1 cellular context compared by ENCODE assay signal in the genomic region with DNA sequence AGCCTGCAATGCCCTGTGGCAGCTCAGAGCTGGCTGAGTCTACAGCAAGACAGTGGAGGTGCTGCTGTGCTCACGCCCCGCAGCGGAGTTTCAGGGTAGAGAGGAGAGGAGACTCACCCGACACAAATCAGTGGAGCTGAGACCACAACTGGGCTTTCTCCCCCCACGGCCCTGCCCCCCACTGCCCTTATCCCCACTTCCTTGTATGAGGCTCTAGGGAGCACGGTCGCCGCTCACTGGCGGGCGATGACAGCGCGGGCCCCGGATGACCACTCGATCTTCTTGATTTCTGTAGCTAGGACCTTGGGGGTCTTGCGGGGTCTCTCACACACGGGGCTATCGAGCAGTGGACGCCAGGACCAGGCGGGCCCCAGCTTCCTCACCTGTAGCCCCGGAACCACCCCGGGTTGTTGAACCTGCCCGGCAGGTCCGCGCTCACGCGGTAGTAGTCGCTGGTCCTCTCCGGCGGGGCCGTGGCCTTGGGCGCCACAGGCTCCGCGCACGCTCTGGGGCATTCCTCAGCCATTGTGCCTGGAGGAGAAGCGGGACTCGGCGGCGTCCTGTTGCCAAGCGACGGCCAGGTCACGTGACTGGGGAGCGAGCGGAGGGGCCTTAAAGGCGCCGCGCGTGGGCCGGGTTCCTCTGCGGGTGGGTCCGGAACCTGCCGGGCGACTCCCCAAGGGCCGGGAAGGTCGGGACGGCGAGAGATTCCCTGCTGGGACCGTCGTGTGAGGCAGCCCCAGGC.
A peak's percentile ranks its signal among the peaks of the same experiment; 100 is the strongest.
TF ChIP-seq lines count a peak whose summit lies in the region.

No MANE protein-coding gene starts in this region.

TF ChIP-seq in HEK293, 187 proteins besides CTCF, POLR2A, EP300 and RAD21 (continued from another document and continues in another):
- TF ChIP-seq SCRT1 (tag by site-specific recombination; IDR thresholded peaks at IDR 0.05; ENCODE audit: borderline replicate concordance), result no peak; the same call in 1 of the 2 replicates
- TF ChIP-seq PRDM1 (tag by site-specific recombination; IDR thresholded peaks at IDR 0.05), result no peak
- no peak for TF ChIP-seq MYNN (tag by site-specific recombination; IDR thresholded peaks at IDR 0.05; ENCODE audit: borderline replicate concordance)
- no peak for TF ChIP-seq HOXC10 (CRISPR knock-in tag; IDR thresholded peaks at IDR 0.05)
- TF ChIP-seq SP7 (tag by site-specific recombination; IDR thresholded peaks at IDR 0.05), result peak; percentile 61
- TF ChIP-seq ZNF473 (tag by site-specific recombination; IDR thresholded peaks at IDR 0.05), result no peak
- TF ChIP-seq ZNF555 (tag by site-specific recombination; conservative IDR thresholded peaks at IDR 0.05), result no peak
- TF ChIP-seq HOXD13 (CRISPR knock-in tag; IDR thresholded peaks at IDR 0.05; ENCODE audit: borderline replicate concordance), result no peak
- no peak for TF ChIP-seq ZNF19 (tag by site-specific recombination; IDR thresholded peaks at IDR 0.05; ENCODE audit: low read depth)
- no peak for TF ChIP-seq ZNF266 (tag by site-specific recombination; IDR thresholded peaks at IDR 0.05; ENCODE audit: low read depth)
- TF ChIP-seq ZNF433 (tag by site-specific recombination; IDR thresholded peaks at IDR 0.05; ENCODE audit: low read depth), result no peak
- no peak for TF ChIP-seq ZNF133 (tag by site-specific recombination; IDR thresholded peaks at IDR 0.05)
- TF ChIP-seq, protein P1, sequence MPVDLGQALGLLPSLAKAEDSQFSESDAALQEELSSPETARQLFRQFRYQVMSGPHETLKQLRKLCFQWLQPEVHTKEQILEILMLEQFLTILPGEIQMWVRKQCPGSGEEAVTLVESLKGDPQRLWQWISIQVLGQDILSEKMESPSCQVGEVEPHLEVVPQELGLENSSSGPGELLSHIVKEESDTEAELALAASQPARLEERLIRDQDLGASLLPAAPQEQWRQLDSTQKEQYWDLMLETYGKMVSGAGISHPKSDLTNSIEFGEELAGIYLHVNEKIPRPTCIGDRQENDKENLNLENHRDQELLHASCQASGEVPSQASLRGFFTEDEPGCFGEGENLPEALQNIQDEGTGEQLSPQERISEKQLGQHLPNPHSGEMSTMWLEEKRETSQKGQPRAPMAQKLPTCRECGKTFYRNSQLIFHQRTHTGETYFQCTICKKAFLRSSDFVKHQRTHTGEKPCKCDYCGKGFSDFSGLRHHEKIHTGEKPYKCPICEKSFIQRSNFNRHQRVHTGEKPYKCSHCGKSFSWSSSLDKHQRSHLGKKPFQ (tag by site-specific recombination; IDR thresholded peaks at IDR 0.05), result no peak
- no peak for TF ChIP-seq ZNF350 (tag by site-specific recombination; IDR thresholded peaks at IDR 0.05)
- no peak for TF ChIP-seq ZNF292 (tag by site-specific recombination; IDR thresholded peaks at IDR 0.05; ENCODE audit: borderline replicate concordance, low read depth)
- no peak for TF ChIP-seq ZNF549 (tag by site-specific recombination; IDR thresholded peaks at IDR 0.05)
- no peak for TF ChIP-seq ZNF777 (tag by site-specific recombination; IDR thresholded peaks at IDR 0.05; ENCODE audit: borderline replicate concordance)
- peak; percentile 22; the same call in 1 of the 2 replicates for TF ChIP-seq WT1 (tag by site-specific recombination; IDR thresholded peaks at IDR 0.05)
- peak; percentile 21; the same call in 1 of the 2 replicates for TF ChIP-seq ZNF24 (tag by site-specific recombination; IDR thresholded peaks at IDR 0.05)
- peak; percentile 38 for TF ChIP-seq KLF1 (tag by site-specific recombination; IDR thresholded peaks at IDR 0.05)
- no peak for TF ChIP-seq ZNF776 (tag by site-specific recombination; IDR thresholded peaks at IDR 0.05; ENCODE audit: borderline replicate concordance)
- no peak for TF ChIP-seq OVOL3 (tag by site-specific recombination; IDR thresholded peaks at IDR 0.05)
- TF ChIP-seq, protein P2, sequence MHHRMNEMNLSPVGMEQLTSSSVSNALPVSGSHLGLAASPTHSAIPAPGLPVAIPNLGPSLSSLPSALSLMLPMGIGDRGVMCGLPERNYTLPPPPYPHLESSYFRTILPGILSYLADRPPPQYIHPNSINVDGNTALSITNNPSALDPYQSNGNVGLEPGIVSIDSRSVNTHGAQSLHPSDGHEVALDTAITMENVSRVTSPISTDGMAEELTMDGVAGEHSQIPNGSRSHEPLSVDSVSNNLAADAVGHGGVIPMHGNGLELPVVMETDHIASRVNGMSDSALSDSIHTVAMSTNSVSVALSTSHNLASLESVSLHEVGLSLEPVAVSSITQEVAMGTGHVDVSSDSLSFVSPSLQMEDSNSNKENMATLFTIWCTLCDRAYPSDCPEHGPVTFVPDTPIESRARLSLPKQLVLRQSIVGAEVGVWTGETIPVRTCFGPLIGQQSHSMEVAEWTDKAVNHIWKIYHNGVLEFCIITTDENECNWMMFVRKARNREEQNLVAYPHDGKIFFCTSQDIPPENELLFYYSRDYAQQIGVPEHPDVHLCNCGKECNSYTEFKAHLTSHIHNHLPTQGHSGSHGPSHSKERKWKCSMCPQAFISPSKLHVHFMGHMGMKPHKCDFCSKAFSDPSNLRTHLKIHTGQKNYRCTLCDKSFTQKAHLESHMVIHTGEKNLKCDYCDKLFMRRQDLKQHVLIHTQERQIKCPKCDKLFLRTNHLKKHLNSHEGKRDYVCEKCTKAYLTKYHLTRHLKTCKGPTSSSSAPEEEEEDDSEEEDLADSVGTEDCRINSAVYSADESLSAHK (tag by site-specific recombination; IDR thresholded peaks at IDR 0.05), result no peak
- no peak for TF ChIP-seq ZNF530 (tag by site-specific recombination; IDR thresholded peaks at IDR 0.05; ENCODE audit: low read depth)
- no peak for TF ChIP-seq ZFP37 (tag by site-specific recombination; IDR thresholded peaks at IDR 0.05)
- no peak for TF ChIP-seq ZBTB1 (tag by site-specific recombination; IDR thresholded peaks at IDR 0.05)
- TF ChIP-seq SCRT2 (tag by site-specific recombination; IDR thresholded peaks at IDR 0.05), result peak; percentile 70
- TF ChIP-seq, protein P3, sequence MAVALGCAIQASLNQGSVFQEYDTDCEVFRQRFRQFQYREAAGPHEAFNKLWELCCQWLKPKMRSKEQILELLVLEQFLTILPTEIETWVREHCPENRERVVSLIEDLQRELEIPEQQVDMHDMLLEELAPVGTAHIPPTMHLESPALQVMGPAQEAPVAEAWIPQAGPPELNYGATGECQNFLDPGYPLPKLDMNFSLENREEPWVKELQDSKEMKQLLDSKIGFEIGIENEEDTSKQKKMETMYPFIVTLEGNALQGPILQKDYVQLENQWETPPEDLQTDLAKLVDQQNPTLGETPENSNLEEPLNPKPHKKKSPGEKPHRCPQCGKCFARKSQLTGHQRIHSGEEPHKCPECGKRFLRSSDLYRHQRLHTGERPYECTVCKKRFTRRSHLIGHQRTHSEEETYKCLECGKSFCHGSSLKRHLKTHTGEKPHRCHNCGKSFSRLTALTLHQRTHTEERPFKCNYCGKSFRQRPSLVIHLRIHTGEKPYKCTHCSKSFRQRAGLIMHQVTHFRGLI (tag by site-specific recombination; IDR thresholded peaks at IDR 0.05), result no peak
- 0 out of 2 replicates have a peak, but pooled peaks have one; percentile 14 for TF ChIP-seq ZBTB8A (tag by site-specific recombination; IDR thresholded peaks at IDR 0.05)
- peak; percentile 39; the same call in 1 of the 2 replicates for TF ChIP-seq KLF9 (tag by site-specific recombination; IDR thresholded peaks at IDR 0.05; ENCODE audit: low read depth)
- no peak for TF ChIP-seq ZNF223 (tag by site-specific recombination; IDR thresholded peaks at IDR 0.05)
- TF ChIP-seq ZNF112 (tag by site-specific recombination; IDR thresholded peaks at IDR 0.05), result no peak
- TF ChIP-seq, protein P4, sequence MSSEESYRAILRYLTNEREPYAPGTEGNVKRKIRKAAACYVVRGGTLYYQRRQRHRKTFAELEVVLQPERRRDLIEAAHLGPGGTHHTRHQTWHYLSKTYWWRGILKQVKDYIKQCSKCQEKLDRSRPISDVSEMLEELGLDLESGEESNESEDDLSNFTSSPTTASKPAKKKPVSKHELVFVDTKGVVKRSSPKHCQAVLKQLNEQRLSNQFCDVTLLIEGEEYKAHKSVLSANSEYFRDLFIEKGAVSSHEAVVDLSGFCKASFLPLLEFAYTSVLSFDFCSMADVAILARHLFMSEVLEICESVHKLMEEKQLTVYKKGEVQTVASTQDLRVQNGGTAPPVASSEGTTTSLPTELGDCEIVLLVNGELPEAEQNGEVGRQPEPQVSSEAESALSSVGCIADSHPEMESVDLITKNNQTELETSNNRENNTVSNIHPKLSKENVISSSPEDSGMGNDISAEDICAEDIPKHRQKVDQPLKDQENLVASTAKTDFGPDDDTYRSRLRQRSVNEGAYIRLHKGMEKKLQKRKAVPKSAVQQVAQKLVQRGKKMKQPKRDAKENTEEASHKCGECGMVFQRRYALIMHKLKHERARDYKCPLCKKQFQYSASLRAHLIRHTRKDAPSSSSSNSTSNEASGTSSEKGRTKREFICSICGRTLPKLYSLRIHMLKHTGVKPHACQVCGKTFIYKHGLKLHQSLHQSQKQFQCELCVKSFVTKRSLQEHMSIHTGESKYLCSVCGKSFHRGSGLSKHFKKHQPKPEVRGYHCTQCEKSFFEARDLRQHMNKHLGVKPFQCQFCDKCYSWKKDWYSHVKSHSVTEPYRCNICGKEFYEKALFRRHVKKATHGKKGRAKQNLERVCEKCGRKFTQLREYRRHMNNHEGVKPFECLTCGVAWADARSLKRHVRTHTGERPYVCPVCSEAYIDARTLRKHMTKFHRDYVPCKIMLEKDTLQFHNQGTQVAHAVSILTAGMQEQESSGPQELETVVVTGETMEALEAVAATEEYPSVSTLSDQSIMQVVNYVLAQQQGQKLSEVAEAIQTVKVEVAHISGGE (tag by site-specific recombination; conservative IDR thresholded peaks at IDR 0.05; ENCODE audit: low read depth), result no peak
- no peak for TF ChIP-seq ZNF514 (tag by site-specific recombination; IDR thresholded peaks at IDR 0.05)
- no peak for TF ChIP-seq ZNF596 (tag by site-specific recombination; IDR thresholded peaks at IDR 0.05)
- TF ChIP-seq ZNF157 (tag by site-specific recombination; IDR thresholded peaks at IDR 0.05), result no peak
- TF ChIP-seq ZNF670 (tag by site-specific recombination; IDR thresholded peaks at IDR 0.05; ENCODE audit: low read depth), result no peak
- TF ChIP-seq ZNF600 (tag by site-specific recombination; IDR thresholded peaks at IDR 0.05), result peak; percentile 64
- TF ChIP-seq ZNF629 (tag by site-specific recombination; IDR thresholded peaks at IDR 0.05), result no peak
- peak; percentile 24; the same call in 1 of the 2 replicates for TF ChIP-seq ZBTB7A (tag by site-specific recombination; IDR thresholded peaks at IDR 0.05; ENCODE audit: low read depth)
- peak; percentile 50 for TF ChIP-seq ZXDB (tag by site-specific recombination; IDR thresholded peaks at IDR 0.05)
- no peak for TF ChIP-seq ZNF211 (tag by site-specific recombination; IDR thresholded peaks at IDR 0.05; ENCODE audit: low read depth)
- no peak for TF ChIP-seq ZNF791 (tag by site-specific recombination; IDR thresholded peaks at IDR 0.05)
- peak; percentile 44; the same call in 1 of the 2 replicates for TF ChIP-seq ZFHX2 (tag by site-specific recombination; conservative IDR thresholded peaks at IDR 0.05)
- TF ChIP-seq ZNF624 (tag by site-specific recombination; IDR thresholded peaks at IDR 0.05), result no peak
- TF ChIP-seq ZBTB10 (tag by site-specific recombination; IDR thresholded peaks at IDR 0.05), result peak; percentile 48; the same call in 1 of the 2 replicates
- TF ChIP-seq ZNF830 (tag by site-specific recombination; IDR thresholded peaks at IDR 0.05; ENCODE audit: low read depth), result no peak
- TF ChIP-seq ZNF202 (tag by site-specific recombination; IDR thresholded peaks at IDR 0.05; ENCODE audit: borderline replicate concordance), result no peak
- TF ChIP-seq ZNF114 (tag by site-specific recombination; IDR thresholded peaks at IDR 0.05), result no peak
- TF ChIP-seq, protein P5, sequence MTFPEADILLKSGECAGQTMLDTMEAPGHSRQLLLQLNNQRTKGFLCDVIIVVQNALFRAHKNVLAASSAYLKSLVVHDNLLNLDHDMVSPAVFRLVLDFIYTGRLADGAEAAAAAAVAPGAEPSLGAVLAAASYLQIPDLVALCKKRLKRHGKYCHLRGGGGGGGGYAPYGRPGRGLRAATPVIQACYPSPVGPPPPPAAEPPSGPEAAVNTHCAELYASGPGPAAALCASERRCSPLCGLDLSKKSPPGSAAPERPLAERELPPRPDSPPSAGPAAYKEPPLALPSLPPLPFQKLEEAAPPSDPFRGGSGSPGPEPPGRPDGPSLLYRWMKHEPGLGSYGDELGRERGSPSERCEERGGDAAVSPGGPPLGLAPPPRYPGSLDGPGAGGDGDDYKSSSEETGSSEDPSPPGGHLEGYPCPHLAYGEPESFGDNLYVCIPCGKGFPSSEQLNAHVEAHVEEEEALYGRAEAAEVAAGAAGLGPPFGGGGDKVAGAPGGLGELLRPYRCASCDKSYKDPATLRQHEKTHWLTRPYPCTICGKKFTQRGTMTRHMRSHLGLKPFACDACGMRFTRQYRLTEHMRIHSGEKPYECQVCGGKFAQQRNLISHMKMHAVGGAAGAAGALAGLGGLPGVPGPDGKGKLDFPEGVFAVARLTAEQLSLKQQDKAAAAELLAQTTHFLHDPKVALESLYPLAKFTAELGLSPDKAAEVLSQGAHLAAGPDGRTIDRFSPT (tag by site-specific recombination; IDR thresholded peaks at IDR 0.05), result no peak
